1 cellular context compared by ENCODE assay signal in genomic region chr3:195877136-195877715, GRCh38.
TF ChIP-seq lines count a peak whose summit lies in the region.

No MANE protein-coding gene starts in this region.

TF ChIP-seq in HCT116, 20 proteins besides CTCF, POLR2A, EP300 and RAD21 (continued from another document):
- no peak for TF ChIP-seq REST (IDR thresholded peaks at IDR 0.05; ENCODE audit: low read depth)
- TF ChIP-seq MAX (IDR thresholded peaks at IDR 0.05) = no peak
- TF ChIP-seq ATF3 (IDR thresholded peaks at IDR 0.05) = no peak
- TF ChIP-seq EZH2phosphoT487 (IDR thresholded peaks at IDR 0.05; ENCODE audit: borderline replicate concordance) = no peak
- TF ChIP-seq ELF1 (IDR thresholded peaks at IDR 0.05; ENCODE audit: borderline replicate concordance, low read depth) = no peak
- no peak for TF ChIP-seq ZBTB33 (IDR thresholded peaks at IDR 0.05; ENCODE audit: extremely low read depth, insufficient replicate concordance, low read length)
- no peak for TF ChIP-seq POLR2AphosphoS5 (IDR thresholded peaks at IDR 0.05; ENCODE audit: low read depth, low read length)
- no peak for TF ChIP-seq JUND (IDR thresholded peaks at IDR 0.05)
- no peak for TF ChIP-seq EZH2 (IDR thresholded peaks at IDR 0.05)
- no peak for TF ChIP-seq SP1 (IDR thresholded peaks at IDR 0.05; ENCODE audit: low read depth)
- no peak for TF ChIP-seq YY1 (IDR thresholded peaks at IDR 0.05; ENCODE audit: extremely low read depth, insufficient replicate concordance, low read depth, low read length)
- no peak for TF ChIP-seq CBX3 (IDR thresholded peaks at IDR 0.05; ENCODE audit: low read depth)
- TF ChIP-seq CEBPB (IDR thresholded peaks at IDR 0.05; ENCODE audit: low read depth) = no peak
